15 cellular contexts compared by ENCODE assay signal in the genomic region with DNA sequence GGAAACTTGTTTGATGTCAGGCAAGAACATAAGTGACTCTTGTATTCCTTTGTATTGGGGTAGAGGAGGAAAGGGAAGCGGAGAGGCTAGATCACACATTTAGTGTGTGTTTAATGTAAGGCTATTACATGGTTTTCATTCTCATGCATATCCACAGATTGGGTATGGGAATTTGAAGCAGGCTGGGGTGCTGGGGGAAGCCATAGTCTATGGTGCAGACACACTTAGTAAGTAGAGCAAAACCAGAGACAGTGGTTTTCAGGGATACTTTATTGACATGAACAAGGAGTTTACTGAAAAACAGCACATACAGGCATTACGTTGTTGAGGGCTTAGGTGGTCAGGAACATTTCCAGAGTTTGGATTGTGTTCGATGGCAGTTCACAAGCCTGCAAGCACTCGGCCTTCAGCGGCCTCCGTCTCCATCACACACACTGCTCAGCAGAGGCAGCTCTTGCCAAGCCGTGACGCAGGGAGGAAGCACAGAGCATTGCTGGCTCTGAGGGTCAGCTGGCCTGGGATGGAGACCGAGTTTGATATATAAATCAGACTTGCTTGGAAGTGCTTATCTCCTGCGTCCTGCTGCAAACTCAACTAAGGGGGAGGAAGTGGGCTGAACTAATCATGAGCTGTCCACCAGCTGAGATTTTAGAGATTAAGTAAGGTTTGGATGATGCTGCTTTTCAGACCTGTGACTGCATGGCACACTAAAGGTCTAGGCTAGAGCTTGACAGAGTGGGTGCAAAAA. TPM values are rescaled to one million over a fixed set of nuclear protein-coding genes. Genes with fewer than 3 reads are reported as not detected.
DNase-seq lines count a peak whose midpoint lies in the region; ATAC-seq and TF ChIP-seq lines count a peak whose summit lies in the region.
"Had no signal": no experiment of that assay in that cellular context is flagged by ENCODE, and none has a peak within 500 bp of the region (broad histone marks: within the 10 kb centered on the region; RNA-seq: fewer than 3 reads in every experiment).

No MANE protein-coding gene starts in this region.

- ATAC-seq in HG03175 (IDR thresholded peaks at IDR 0.05; ENCODE audit: unreplicated experiment): no peak
- no peak for ATAC-seq in HG03097 (IDR thresholded peaks at IDR 0.05; ENCODE audit: low FRiP score, unreplicated experiment)
- no peak for ATAC-seq in HG03139 (IDR thresholded peaks at IDR 0.05; ENCODE audit: unreplicated experiment)

- H3K36me3 Mint-ChIP-seq in endothelial cell (ENCODE audit: low read depth, unreplicated experiment): peaks cover 30% of the 10 kb centered on the region
- H3K36me3 Mint-ChIP-seq: activated naive CD4-positive, alpha-beta T cell treated with anti-CD3 and anti-CD28 coated beads, Interleukin-2, amount 50 U/mL, for 24 hours had no signal

- TF ChIP-seq CTCF in endothelial cell (IDR thresholded peaks at IDR 0.05; ENCODE audit: unreplicated experiment): no peak

- no peak overlapping the region for H2BK12ac ChIP-seq in mesenchymal stem cell (ENCODE audit: low read length in 2 of 2)

- no peaks in the 10 kb centered on the region for H3K79me1 ChIP-seq in mesenchymal stem cell (replicated peaks; ENCODE audit: low read length, poor library complexity, severe bottlenecking)

- H3K4me3 Mint-ChIP-seq in endothelial cell (ENCODE audit: unreplicated experiment): no peak overlapping the region
- H3K4me3 Mint-ChIP-seq: activated CD4-positive, alpha-beta T cell treated with anti-CD3 and anti-CD28 coated beads, Interleukin-2, amount 10 ng/mL, durations not matched to agents 24 days and 14 days; activated naive CD4-positive, alpha-beta T cell treated with anti-CD3 and anti-CD28 coated beads, Interleukin-2, amount 50 U/mL, for 24 hours; neural progenitor cell had no signal

- H3K4me1 Mint-ChIP-seq in endothelial cell (ENCODE audit: unreplicated experiment): peaks cover 10% of the 10 kb centered on the region
- H3K4me1 Mint-ChIP-seq: activated CD4-positive, alpha-beta T cell treated with anti-CD3 and anti-CD28 coated beads, Interleukin-2, amount 10 ng/mL, durations not matched to agents 24 days and 14 days; activated naive CD4-positive, alpha-beta T cell treated with anti-CD3 and anti-CD28 coated beads, Interleukin-2, amount 50 U/mL, for 24 hours had no signal

- H3K14ac ChIP-seq in mesenchymal stem cell (ENCODE audit: low read length in 2 of 2): no peak overlapping the region

- H3K4me3 ChIP-seq in mesenchymal stem cell (ENCODE audit: insufficient read depth in 1 of 2, low read depth in 1 of 2, low read length in 2 of 2): no peak overlapping the region
- H3K4me3 ChIP-seq: BLaER1, neural progenitor cell had no signal

- H3K4me2 ChIP-seq in mesenchymal stem cell (ENCODE audit: low read length, poor library complexity, severe bottlenecking): no peak overlapping the region
- H3K4me2 ChIP-seq: BLaER1, neural progenitor cell had no signal

- H3K9ac ChIP-seq in mesenchymal stem cell (ENCODE audit: low read length): peak overlapping the region; percentile 36
- H3K9ac ChIP-seq: BLaER1, neural progenitor cell had no signal

- H4K8ac ChIP-seq in mesenchymal stem cell (ENCODE audit: low read length): no peak overlapping the region

- no peak overlapping the region for H3K27ac ChIP-seq in mesenchymal stem cell (ENCODE audit: low read length, poor library complexity, severe bottlenecking)
- H3K27ac ChIP-seq: BLaER1, neural progenitor cell had no signal

- H3K27me3 Mint-ChIP-seq in endothelial cell (ENCODE audit: unreplicated experiment): peaks cover 5% of the 10 kb centered on the region

- peak; percentile 69 for DNase-seq in AG08395 (ENCODE audit: low spot score)
- peak; percentile 64 for DNase-seq in RPMI7951 (ENCODE audit: low read depth)
- peak; percentile 7 for DNase-seq in endothelial cell (ENCODE audit: low spot score)
- DNase-seq in mesenchymal stem cell: peak; percentile 29
- DNase-seq in 8988T: no peak
- DNase-seq: activated CD4-positive, alpha-beta T cell treated with anti-CD3 and anti-CD28 coated beads, Interleukin-2, amount 10 ng/mL, durations not matched to agents 24 days and 14 days; effector memory CD4-positive, alpha-beta T cell; NCI-H187 treated with DMSO at 0.1 percent for 48 hours; stimulated activated CD4-positive, alpha-beta T cell treated with anti-CD3 and anti-CD28 coated beads, Interleukin-4, amount 100 ng/mL, for 24 hours had no signal

- H3K23ac ChIP-seq in mesenchymal stem cell (ENCODE audit: low read length in 2 of 2): no peak overlapping the region

- H3K9me3 Mint-ChIP-seq in endothelial cell (ENCODE audit: unreplicated experiment): no peaks in the 10 kb centered on the region
- H3K9me3 Mint-ChIP-seq: activated CD4-positive, alpha-beta T cell treated with anti-CD3 and anti-CD28 coated beads, Interleukin-2, amount 10 ng/mL, durations not matched to agents 24 days and 14 days; activated naive CD4-positive, alpha-beta T cell treated with anti-CD3 and anti-CD28 coated beads, Interleukin-2, amount 50 U/mL, for 24 hours; neural progenitor cell had no signal

- H3K27me3 ChIP-seq in mesenchymal stem cell (ENCODE audit: control insufficient read depth in 1 of 2, insufficient read depth in 1 of 2, low read length in 2 of 2): peaks cover 3 to 13% of the 10 kb centered on the region in 2 experiments
- H3K27me3 ChIP-seq: BLaER1, neural progenitor cell had no signal

- H2AK5ac ChIP-seq in mesenchymal stem cell (ENCODE audit: low read length, severe bottlenecking): no peak overlapping the region

- H3K9me3 ChIP-seq in mesenchymal stem cell (ENCODE audit: control insufficient read depth, low read length): no peaks in the 10 kb centered on the region
- H3K9me3 ChIP-seq: BLaER1 had no signal

- H2BK120ac ChIP-seq in mesenchymal stem cell (ENCODE audit: low read depth, low read length): no peak overlapping the region

- no peak overlapping the region for H4K91ac ChIP-seq in mesenchymal stem cell (ENCODE audit: low read length)

- no peak overlapping the region for H2AFZ ChIP-seq in mesenchymal stem cell (ENCODE audit: low read depth, low read length)
- H2AFZ ChIP-seq: neural progenitor cell had no signal

- H2BK5ac ChIP-seq in mesenchymal stem cell (ENCODE audit: low read depth, low read length, poor library complexity, severe bottlenecking): no peak overlapping the region

- 74% methylated on average over 10 of the region's 10 CpGs for WGBS in mesenchymal stem cell

- no peak overlapping the region for H2BK15ac ChIP-seq in mesenchymal stem cell (ENCODE audit: low read depth, poor library complexity, severe bottlenecking)

- no peak overlapping the region for H3K4ac ChIP-seq in mesenchymal stem cell (ENCODE audit: low read depth in 1 of 2, low read length in 2 of 2)

- H3K4me1 ChIP-seq in mesenchymal stem cell (ENCODE audit: control insufficient read depth, insufficient read depth, low read depth, low read length): no peaks in the 10 kb centered on the region
- H3K4me1 ChIP-seq: BLaER1, neural progenitor cell had no signal

- no peak overlapping the region for H3K27ac Mint-ChIP-seq in endothelial cell (ENCODE audit: unreplicated experiment)
- H3K27ac Mint-ChIP-seq: activated CD4-positive, alpha-beta T cell treated with anti-CD3 and anti-CD28 coated beads, Interleukin-2, amount 10 ng/mL, durations not matched to agents 24 days and 14 days; activated naive CD4-positive, alpha-beta T cell treated with anti-CD3 and anti-CD28 coated beads, Interleukin-2, amount 50 U/mL, for 24 hours; neural progenitor cell had no signal

- H3K18ac ChIP-seq in mesenchymal stem cell (ENCODE audit: low read depth in 1 of 2, low read length in 2 of 2): no peak overlapping the region

- H3K36me3 ChIP-seq in mesenchymal stem cell (ENCODE audit: control insufficient read depth in 1 of 2, insufficient read depth in 2 of 2, low read depth in 1 of 2, low read length in 2 of 2): peaks cover 2 to 25% of the 10 kb centered on the region in 2 experiments
- H3K36me3 ChIP-seq: neural progenitor cell had no signal

RNA-seq across cellular contexts. Expression of a gene that starts 25.3 kb away (rescaled TPM):
- not detected in 2 replicates for total RNA-seq in RPMI7951 (2014; rRNA removed; shearing (Covaris generic))
- 34.1 TPM for total RNA-seq in endothelial cell (ENCODE audit: unreplicated experiment)
- polyA plus RNA-seq in mesenchymal stem cell (2013, experiment 1 of 2): 0.10 TPM
- 0.11 TPM for polyA plus RNA-seq in mesenchymal stem cell (2013, experiment 2 of 2)
- total RNA-seq: activated CD4-positive, alpha-beta T cell treated with anti-CD3 and anti-CD28 coated beads, Interleukin-2, amount 10 ng/mL, durations not matched to agents 24 days and 14 days had no signal

Comparison
In these comparisons a context has a peak if more than half of its experiments do, and no peak if none do; other contexts are left out.
1. RNA of a gene that starts 25.3 kb away (total RNA-seq): 34.1 TPM in endothelial cell (single experiment); not detected in RPMI7951; every median in the first group is over 10 times any median in the second.